ENCODE assay signal across 20 cellular contexts in the genomic region with DNA sequence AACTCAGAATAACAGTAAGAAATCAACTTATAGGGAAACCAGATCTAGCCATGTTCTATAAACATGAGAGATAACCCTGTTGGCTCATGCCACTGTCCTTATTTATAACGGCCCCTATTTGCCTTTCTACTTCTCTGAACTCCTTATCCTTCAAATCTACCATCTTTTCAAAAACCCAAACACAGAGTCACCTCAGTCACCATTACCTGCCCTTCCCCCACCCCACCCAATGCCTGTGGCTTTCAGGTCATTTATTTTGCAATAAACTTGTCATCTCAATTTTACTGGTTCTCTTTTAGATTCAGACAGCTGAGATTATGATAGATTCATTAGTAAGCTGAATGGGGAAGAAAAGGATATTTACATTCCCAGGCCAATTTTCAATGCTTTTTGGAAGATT.
"Had no signal": no experiment of that assay in that cellular context is flagged by ENCODE, and none has a peak within 500 bp of the region (broad histone marks: within the 10 kb centered on the region; RNA-seq: fewer than 3 reads in every experiment).

No MANE protein-coding gene starts in this region.

- H3K27me3 ChIP-seq: dorsolateral prefrontal cortex, foreskin keratinocyte, spleen, upper lobe of right lung had no signal

- H3K27ac ChIP-seq: dorsolateral prefrontal cortex, foreskin keratinocyte, spleen, thoracic aorta, upper lobe of right lung had no signal

- H3K9me3 ChIP-seq: thoracic aorta, upper lobe of right lung had no signal

- ATAC-seq: foreskin keratinocyte; stimulated activated effector memory CD8-positive, alpha-beta T cell treated with anti-CD3 and anti-CD28 coated beads, Interleukin-12 subunit alpha, Interleukin-12 subunit beta, amount 100 ng/mL, for 72 hours; upper lobe of right lung had no signal

- H3K4me3 ChIP-seq: dorsolateral prefrontal cortex, lung, spleen, thoracic aorta, upper lobe of right lung had no signal

- DNase-seq: activated CD4-positive, alpha-beta T cell treated with anti-CD3 and anti-CD28 coated beads, Interleukin-2, amount 50 U/mL, for 4 hours; activated CD4-positive, CD25-positive, alpha-beta regulatory T cell; activated gamma-delta T cell treated with Interleukin-2 at 50 U/mL for 16 hours; activated naive CD8-positive, alpha-beta T cell treated with anti-CD3 and anti-CD28 coated beads, Interleukin-2, amount 10 ng/mL, durations not matched to agents 7 days and 5 days; anterior cingulate cortex; caudate nucleus; dorsolateral prefrontal cortex; foreskin keratinocyte; glutamatergic neuron; hippocampal formation; nephron progenitor cell; nucleus accumbens; posterior cingulate gyrus; SIG-M5; spleen; T1000; upper lobe of right lung had no signal

- H3K36me3 ChIP-seq: spleen, thoracic aorta, upper lobe of right lung had no signal
